Comparison of ENCODE assay signal across 10 cellular contexts in the genomic region with DNA sequence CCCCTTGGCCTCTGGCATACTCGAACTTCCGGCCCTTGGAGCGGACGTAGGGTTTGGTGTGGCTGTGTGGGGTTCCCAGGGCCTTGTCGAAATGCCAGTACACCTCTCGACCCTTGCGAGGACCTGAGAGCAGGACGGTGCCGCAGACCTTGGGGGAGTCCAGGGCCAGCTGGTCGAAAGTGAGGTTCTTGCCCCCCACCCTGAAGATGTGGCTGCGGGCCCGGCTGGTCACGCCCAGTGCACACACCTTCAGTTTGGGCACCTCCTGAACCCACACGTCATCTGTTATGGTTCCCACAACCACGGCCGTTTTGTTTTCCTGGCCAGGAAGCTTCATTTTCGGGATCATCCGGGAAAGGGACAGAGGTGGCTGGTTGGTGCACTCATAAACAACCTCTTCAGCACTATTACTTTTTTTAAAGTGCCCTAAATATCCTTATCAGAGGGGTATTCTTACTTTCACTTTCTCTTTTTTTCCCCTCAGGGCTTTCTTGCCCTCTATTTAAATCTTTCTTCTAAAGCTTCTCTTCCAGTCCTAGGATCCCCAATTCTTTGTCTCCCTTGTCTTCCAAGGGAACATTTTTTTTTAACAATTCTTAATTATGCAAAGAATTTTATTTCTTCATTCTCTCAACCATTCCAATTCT. TPM values are rescaled to one million over a fixed set of nuclear protein-coding genes. Genes with fewer than 3 reads are reported as not detected.
DNase-seq lines count a peak whose midpoint lies in the region; ATAC-seq, FAIRE-seq and TF ChIP-seq lines count a peak whose summit lies in the region.
"Had no signal": no experiment of that assay in that cellular context is flagged by ENCODE, and none has a peak within 500 bp of the region (broad histone marks: within the 10 kb centered on the region; RNA-seq: fewer than 3 reads in every experiment).

No MANE protein-coding gene starts in this region.

- H3K27ac ChIP-seq in rectal smooth muscle tissue (ENCODE audit: low read depth, low read length), result no peak overlapping the region

- H3K27me3 ChIP-seq in MG63, result no peaks in the 10 kb centered on the region
- H3K27me3 ChIP-seq in rectal smooth muscle tissue (ENCODE audit: control insufficient read depth, insufficient read depth, low read length), result no peaks in the 10 kb centered on the region

- FAIRE-seq in GM12891 (lab: Jason Lieb, UNC), result peak; percentile 43

- H3K36me3 ChIP-seq in MG63 (no peaks in the 10 kb centered on the region), rectal smooth muscle tissue (ENCODE audit: control insufficient read depth, insufficient read depth, low read length) (peaks cover 2% of the 10 kb centered on the region)

- H3K9me3 ChIP-seq in MG63, result no peaks in the 10 kb centered on the region

- peaks cover 6% of the 10 kb centered on the region for H3K4me1 ChIP-seq in rectal smooth muscle tissue (ENCODE audit: control insufficient read depth, insufficient read depth, low read length)

- H3K4me1 Mint-ChIP-seq in central memory CD8-positive, alpha-beta T cell, result peaks cover 23% of the 10 kb centered on the region

- no peaks in the 10 kb centered on the region for H3K9me3 Mint-ChIP-seq in central memory CD8-positive, alpha-beta T cell

- no peaks in the 10 kb centered on the region for H3K27me3 Mint-ChIP-seq in central memory CD8-positive, alpha-beta T cell

- H3K4me3 ChIP-seq in MG63, result peak overlapping the region; percentile 33
- H3K4me3 ChIP-seq in rectal smooth muscle tissue (ENCODE audit: low read length), result peak overlapping the region; percentile 27

- DNase-seq in GM12891 (ENCODE audit: insufficient read length, low spot score), result no peak
- DNase-seq in MG63, result peak; percentile 7
- no peak for DNase-seq in central memory CD8-positive, alpha-beta T cell (ENCODE audit: low spot score in 2 of 2)
- no peak for DNase-seq in NCI-H187 treated with DMSO at 0.1 percent for 48 hours (lab: John Stamatoyannopoulos, UW)
- no peak for DNase-seq in activated CD4-positive, CD25-positive, alpha-beta regulatory T cell (lab: John Stamatoyannopoulos, UW)
- DNase-seq in NCI-H2107 treated with DMSO at 0.1 percent for 48 hours (lab: John Stamatoyannopoulos, UW; ENCODE audit: unreplicated experiment), result no peak
- DNase-seq: cerebellar nuclear complex, head of caudate nucleus had no signal

- peak overlapping the region; percentile 21 for H3K4me3 Mint-ChIP-seq in central memory CD8-positive, alpha-beta T cell
- H3K4me3 Mint-ChIP-seq: nephron had no signal

- TF ChIP-seq POLR2A in GM12891 (IDR thresholded peaks at IDR 0.05; ENCODE audit: low read depth, low read length), result no peak

- peak overlapping the region; percentile 85 for H3K27ac Mint-ChIP-seq in central memory CD8-positive, alpha-beta T cell (ENCODE audit: low read depth)

- no peak for ATAC-seq in central memory CD8-positive, alpha-beta T cell (replicated peaks; ENCODE audit: extremely low read depth, poor library complexity, severe bottlenecking)

- H3K9ac ChIP-seq in rectal smooth muscle tissue (ENCODE audit: low read length), result no peak overlapping the region

- no peaks in the 10 kb centered on the region for H3K36me3 Mint-ChIP-seq in central memory CD8-positive, alpha-beta T cell (ENCODE audit: insufficient read depth)

TF ChIP-seq in GM12891, 5 proteins besides CTCF, POLR2A, EP300 and RAD21:
- peak; percentile 81 for TF ChIP-seq PAX5 (IDR thresholded peaks at IDR 0.05; ENCODE audit: insufficient read depth, low read length, severe bottlenecking)
- TF ChIP-seq TAF1 (IDR thresholded peaks at IDR 0.05; ENCODE audit: low read depth, low read length), result no peak
- TF ChIP-seq POLR2AphosphoS5 (IDR thresholded peaks at IDR 0.05; ENCODE audit: low read depth, low read length), result no peak
- TF ChIP-seq POU2F2 (IDR thresholded peaks at IDR 0.05; ENCODE audit: low read depth, low read length), result no peak

RNA-seq across cellular contexts. Expression of a gene that starts 44.9 kb away (rescaled TPM):
- 16.0 TPM for polyA plus RNA-seq in GM12891 (2012; ENCODE audit: low read depth, missing spikeins)
- total RNA-seq in MG63 (2014; rRNA removed; shearing (Covaris generic); ENCODE audit: low replicate concordance), result 28.8 and 39.5 TPM in 2 replicates
